8 cellular contexts compared by ENCODE assay signal in the genomic region with DNA sequence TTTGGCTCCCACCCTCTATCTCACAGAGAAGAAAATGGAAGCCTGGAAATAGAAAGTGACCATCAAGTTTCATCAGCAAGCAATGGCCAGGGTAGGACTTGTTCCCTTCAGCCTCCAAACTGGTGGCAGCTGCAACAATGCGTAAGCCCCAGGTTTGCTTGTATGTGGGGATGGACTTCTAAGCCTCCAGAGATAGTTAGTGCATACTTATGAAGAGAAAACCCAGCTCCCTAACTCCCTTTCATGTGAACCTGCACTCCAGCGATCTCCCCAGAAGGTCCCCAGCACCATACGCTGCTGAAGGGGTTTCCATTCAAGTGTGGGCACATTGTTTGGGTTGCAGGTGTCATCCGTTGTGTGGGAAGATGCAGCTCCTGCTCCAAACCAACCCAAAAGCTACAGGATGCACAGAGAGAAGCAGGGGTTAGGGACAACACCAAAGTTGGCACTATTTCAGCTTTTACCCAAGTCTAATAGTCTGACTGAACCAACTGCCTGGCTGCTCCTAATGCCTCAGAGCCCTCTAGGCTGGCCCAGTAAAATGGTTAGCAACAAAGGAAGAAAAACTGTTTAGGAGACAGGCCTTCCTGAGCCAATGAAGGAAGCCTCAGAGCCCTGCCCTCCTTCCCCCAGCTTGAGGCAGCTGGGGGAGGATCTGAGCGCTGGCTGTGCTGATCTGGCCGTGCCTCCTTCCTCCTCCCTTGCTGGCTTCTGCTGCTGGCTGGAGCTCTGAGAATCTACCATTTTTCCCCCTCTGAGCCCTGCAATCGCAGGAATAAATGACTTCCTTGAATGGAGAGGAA. TPM values are rescaled to one million over a fixed set of nuclear protein-coding genes. Genes with fewer than 3 reads are reported as not detected.
DNase-seq lines count a peak whose midpoint lies in the region; ATAC-seq and TF ChIP-seq lines count a peak whose summit lies in the region.

No MANE protein-coding gene starts in this region.

- no peaks in the 10 kb centered on the region for H3K27me3 ChIP-seq in gastroesophageal sphincter

- WGBS in gastroesophageal sphincter (ENCODE audit: low coverage in 1 of 2), 2 donors = 32 to 50% methylated on average over 2 to 5 of the region's 7 CpGs

- TF ChIP-seq EP300 in gastroesophageal sphincter (IDR thresholded peaks at IDR 0.05) = no peak

- peak; percentile 50 for DNase-seq in activated T-cell treated with anti-CD3 and anti-CD28 coated beads, Interleukin-2, amount 50 U/mL, for 1 hour
- DNase-seq in activated T-cell treated with anti-CD3 and anti-CD28 coated beads for 4 hours (no peak), omental fat pad (ENCODE audit: low spot score) (no peak), SIG-M5 treated with dmso at 0.1 percent for 504 hours (lab: John Stamatoyannopoulos, UW; ENCODE audit: unreplicated experiment) (no peak), NCI-H187 (lab: John Stamatoyannopoulos, UW) (no peak)
- peak; percentile 71 for DNase-seq in activated CD8-positive, alpha-beta memory T cell treated with anti-CD3 and anti-CD28 coated beads, Interleukin-2, amount 50 U/mL, for 48 hours

- peak overlapping the region; percentile 50 to 82 (median 80) for H3K27ac ChIP-seq in gastroesophageal sphincter

- no peaks in the 10 kb centered on the region for H3K9me3 ChIP-seq in gastroesophageal sphincter

- H3K4me1 ChIP-seq in gastroesophageal sphincter = peaks cover 0 to 57% (median 33%) of the 10 kb centered on the region in 3 donors

- TF ChIP-seq POLR2A in gastroesophageal sphincter (IDR thresholded peaks at IDR 0.05) = no peak

- no peaks in the 10 kb centered on the region for H3K36me3 ChIP-seq in gastroesophageal sphincter

- H3K4me3 ChIP-seq in gastroesophageal sphincter = no peak overlapping the region

- TF ChIP-seq CTCF in gastroesophageal sphincter (IDR thresholded peaks at IDR 0.05) (no peak), omental fat pad (IDR thresholded peaks at IDR 0.05) (no peak)

- ATAC-seq in gastroesophageal sphincter (peak; percentile 61), omental fat pad (ENCODE audit: low FRiP score) (peak; percentile 60), HG03196 (IDR thresholded peaks at IDR 0.05; ENCODE audit: unreplicated experiment) (no peak)

RNA-seq across cellular contexts. Expression of a gene that starts 12.3 kb away (rescaled TPM):
- total RNA-seq in gastroesophageal sphincter (100 to 1,000 TPM; 154 to 451 (median 280) TPM), omental fat pad (100 to 1,000 TPM; 363 to 395 (median 384) TPM)

Comparison
In these comparisons a context has a peak if more than half of its experiments do, and no peak if none do; other contexts are left out.
1. DNase-seq: peak in activated T-cell treated with anti-CD3 and anti-CD28 coated beads, Interleukin-2, amount 50 U/mL, for 1 hour (single experiment) and activated CD8-positive, alpha-beta memory T cell treated with anti-CD3 and anti-CD28 coated beads, Interleukin-2, amount 50 U/mL, for 48 hours (single experiment); none in activated T-cell treated with anti-CD3 and anti-CD28 coated beads for 4 hours (single experiment), omental fat pad (single experiment), SIG-M5 treated with dmso at 0.1 percent for 504 hours (single experiment) and NCI-H187 (0 of 2).